In the genomic region with DNA sequence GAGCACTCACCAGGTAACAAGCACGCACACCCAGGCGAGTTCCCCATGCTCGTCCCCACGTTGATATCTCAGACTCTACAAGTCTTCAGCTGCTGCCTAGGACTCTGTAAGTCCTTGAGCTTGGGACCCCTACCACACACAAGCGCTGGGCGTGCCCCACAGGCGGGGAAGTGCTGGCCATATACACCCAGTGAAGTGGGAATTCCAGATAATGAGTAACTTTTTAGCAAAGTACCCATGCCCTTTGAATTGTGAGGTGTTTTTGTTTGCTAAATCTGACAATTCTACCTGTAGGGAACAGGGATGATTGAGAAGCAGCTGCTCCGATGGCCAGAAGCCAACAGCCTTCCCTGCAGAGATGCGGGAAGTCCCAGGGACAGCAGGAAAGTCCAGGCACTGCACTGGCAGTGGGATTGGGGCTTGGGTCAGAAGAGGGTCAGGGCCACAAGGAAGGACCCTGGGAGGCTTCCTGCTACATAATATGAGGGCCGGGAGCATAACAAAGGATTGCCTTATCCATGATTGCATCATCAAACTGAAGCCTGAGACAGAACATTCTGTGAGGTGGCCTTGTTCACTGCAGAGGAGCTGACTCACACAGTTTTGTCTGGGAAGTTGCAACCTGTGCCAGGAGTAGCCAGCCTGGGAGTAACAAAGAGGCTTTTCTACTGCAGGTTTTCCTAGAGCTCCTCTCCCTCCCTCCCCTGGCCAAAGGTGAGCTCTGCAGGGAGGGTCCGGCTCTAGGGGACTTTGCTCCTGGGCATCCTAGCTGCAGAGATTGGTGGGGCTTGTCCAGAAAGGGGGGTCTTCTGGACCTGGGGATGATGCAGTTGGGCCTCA, we compare ENCODE assay signal across 9 cellular contexts. TPM values are rescaled to one million over a fixed set of nuclear protein-coding genes. Genes with fewer than 3 reads are reported as not detected.
DNase-seq lines count a peak whose midpoint lies in the region; ATAC-seq and TF ChIP-seq lines count a peak whose summit lies in the region.
"Had no signal": no experiment of that assay in that cellular context is flagged by ENCODE, and none has a peak within 500 bp of the region (broad histone marks: within the 10 kb centered on the region; RNA-seq: fewer than 3 reads in every experiment).

No MANE protein-coding gene starts in this region.

- H3K4me1 ChIP-seq in spleen = peaks cover 0 to 28% (median 9%) of the 10 kb centered on the region in 6 donors

- no peak for TF ChIP-seq CTCF in spleen (IDR thresholded peaks at IDR 0.05 in 8 of 11, conservative IDR thresholded peaks at IDR 0.05 in 3 of 11)

- H3K4me3 ChIP-seq in spleen = no peak overlapping the region

- WGBS in spleen, 5 donors = 59 to 72% (median 63%) methylated on average over 9 to 11 of the region's 11 CpGs

- DNase-seq in HPDE6-E6E7 (ENCODE audit: extremely low spot score) (peak; percentile 89), astrocyte of the hippocampus (ENCODE audit: low read depth, low spot score) (peak; percentile 97), inferior parietal cortex (ENCODE audit: extremely low spot score) (peak; percentile 74), spleen (no peak), NCI-H1930 (lab: John Stamatoyannopoulos, UW) (no peak)
- no peak for DNase-seq in stimulated activated naive CD4-positive, alpha-beta T cell treated with Interleukin-2 at 50 U/mL for 16 hours (lab: John Stamatoyannopoulos, UW)

- H3K36me3 ChIP-seq in spleen = no peaks in the 10 kb centered on the region

- intact Hi-C loops in spleen (cut with DNase I; ENCODE audit: low total_unique reads) = no loop called here

- no peak for TF ChIP-seq POLR2A in spleen (IDR thresholded peaks at IDR 0.05)

- no peak for ATAC-seq in HG03378 (IDR thresholded peaks at IDR 0.05; ENCODE audit: unreplicated experiment)
- ATAC-seq in GM19328 (IDR thresholded peaks at IDR 0.05; ENCODE audit: unreplicated experiment) = no peak

- H3K27ac ChIP-seq in spleen = peak overlapping the region; percentile 29 to 85 (median 74)

- peaks cover 0 to 12% (median 0%) of the 10 kb centered on the region in 7 donors for H3K27me3 ChIP-seq in spleen (replicated peaks in 1 of 7)

- H3K9me3 ChIP-seq in spleen = no peaks in the 10 kb centered on the region

RNA-seq across cellular contexts. Expression of gene SERPINA3, which starts 13.2 kb away (rescaled TPM):
- 10 to 100 TPM in 4 of 7 donors, 1 to 10 TPM in 3; 3.4 to 29.7 (median 10.1) TPM for total RNA-seq in spleen
- 10 to 100 TPM in 2 of 3 donors, 1 to 10 TPM in 1; 8.5 to 88.3 (median 10.3) TPM for polyA plus RNA-seq in spleen
- total RNA-seq: skeletal muscle tissue had no signal

RNA-seq across cellular contexts. Expression of gene SERPINA5, which starts 17.8 kb away (rescaled TPM):
- total RNA-seq in spleen = 100 to 1,000 TPM in 6 of 7 donors, 10 to 100 TPM in 1; 67.3 to 216 (median 169) TPM
- polyA plus RNA-seq in spleen = 10 to 100 TPM; 11.5 to 58.2 (median 41.4) TPM

RNA-seq across cellular contexts. Expression of gene SERPINA4, which starts 37.8 kb away (rescaled TPM):
- total RNA-seq in spleen = not detected
- not detected for polyA plus RNA-seq in spleen
- total RNA-seq: skeletal muscle tissue had no signal

Comparison
In these comparisons a context has a peak if more than half of its experiments do, and no peak if none do; other contexts are left out.
1. DNase-seq: peak in HPDE6-E6E7 (single experiment), astrocyte of the hippocampus (single experiment) and inferior parietal cortex (single experiment); none in spleen (single experiment), stimulated activated naive CD4-positive, alpha-beta T cell treated with Interleukin-2 at 50 U/mL for 16 hours (single experiment) and NCI-H1930 (0 of 2).